Comparison of ENCODE assay signal across 8 cellular contexts in the genomic region with DNA sequence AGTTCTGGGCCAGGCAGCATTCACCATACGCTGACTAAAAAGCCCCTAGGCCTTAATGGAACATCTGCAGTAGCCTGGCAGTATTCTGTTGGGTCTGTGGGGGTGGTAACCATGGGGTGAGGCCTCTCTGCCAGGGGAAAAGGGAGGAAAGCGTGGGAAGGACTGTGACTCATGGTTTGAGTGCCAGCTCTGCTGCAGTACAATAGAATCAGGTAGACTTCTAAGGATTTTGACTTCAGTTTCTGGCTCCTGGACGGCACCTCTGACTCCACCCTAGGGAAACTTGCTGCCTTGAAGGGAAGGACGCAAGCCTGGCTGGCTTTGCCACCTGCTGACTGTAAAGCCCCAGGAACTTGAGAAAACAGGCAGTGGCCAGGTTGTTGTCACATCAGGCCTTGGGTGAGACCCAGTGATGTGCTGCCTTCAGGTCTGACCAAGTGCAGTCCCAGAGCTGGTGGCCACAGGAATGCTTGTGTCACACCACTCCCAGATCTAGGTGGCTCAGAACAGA.
DNase-seq lines count a peak whose midpoint lies in the region; ATAC-seq and TF ChIP-seq lines count a peak whose summit lies in the region.

No MANE protein-coding gene starts in this region.

- intact Hi-C loops in adrenal gland (cut with DNase I) = no loop called here

- 89 to 100% (median 92%) methylated on average over 2 to 4 of the region's 4 CpGs for WGBS in adrenal gland, 4 donors

- H3K27me3 ChIP-seq in adrenal gland = no peaks in the 10 kb centered on the region

- H3K36me3 ChIP-seq in adrenal gland (replicated peaks in 1 of 2) = no peaks in the 10 kb centered on the region

- no peak for ATAC-seq in HG03159 (IDR thresholded peaks at IDR 0.05; ENCODE audit: unreplicated experiment)

- TF ChIP-seq CTCF in epithelial cell of proximal tubule (conservative IDR thresholded peaks at IDR 0.05; ENCODE audit: low read depth, low read length) (no peak), adrenal gland (IDR thresholded peaks at IDR 0.05) (no peak)

- no peaks in the 10 kb centered on the region for H3K4me1 ChIP-seq in adrenal gland (replicated peaks in 1 of 2)

- no peak overlapping the region for H3K4me3 ChIP-seq in epithelial cell of proximal tubule (ENCODE audit: low read depth, low read length)
- H3K4me3 ChIP-seq in adrenal gland = no peak overlapping the region

- TF ChIP-seq POLR2A in adrenal gland (IDR thresholded peaks at IDR 0.05) = no peak

- no peak overlapping the region for H3K27ac ChIP-seq in adrenal gland

- DNase-seq in H4 (ENCODE audit: low spot score) (peak; percentile 75), RPMI7951 (ENCODE audit: low read depth) (peak; percentile 97), epithelial cell of proximal tubule (ENCODE audit: low read depth) (peak; percentile 45), NCI-H446 treated with DMSO at 0.1 percent for 48 hours (lab: John Stamatoyannopoulos, UW) (no peak), iPS-NIHi7 (ENCODE audit: extremely low spot score) (no peak), adrenal gland (no peak)
- peak in 2 of 3 experiments; percentile 12 to 26 for DNase-seq in stimulated activated CD4-positive, alpha-beta T cell treated with anti-CD3 and anti-CD28 coated beads, TNF-alpha, amount 100 ng/mL, for 4 hours (ENCODE audit: low read depth in 3 of 3)

- no peaks in the 10 kb centered on the region for H3K9me3 ChIP-seq in adrenal gland (replicated peaks in 1 of 3)

Comparison
In these comparisons a context has a peak if more than half of its experiments do, and no peak if none do; other contexts are left out.
1. DNase-seq: peak in H4 (single experiment), RPMI7951 (single experiment), epithelial cell of proximal tubule (single experiment) and stimulated activated CD4-positive, alpha-beta T cell treated with anti-CD3 and anti-CD28 coated beads, TNF-alpha, amount 100 ng/mL, for 4 hours (2 of 3); none in NCI-H446 treated with DMSO at 0.1 percent for 48 hours (single experiment), iPS-NIHi7 (single experiment) and adrenal gland (0 of 7).